9 cellular contexts compared by ENCODE assay signal in genomic region chr2:178193496-178193822, GRCh38. TPM values are rescaled to one million over a fixed set of nuclear protein-coding genes. Genes with fewer than 3 reads are reported as not detected.
DNase-seq lines count a peak whose midpoint lies in the region; TF ChIP-seq lines count a peak whose summit lies in the region.
"Had no signal": no experiment of that assay in that cellular context is flagged by ENCODE, and none has a peak within 500 bp of the region (broad histone marks: within the 10 kb centered on the region; RNA-seq: fewer than 3 reads in every experiment).

No MANE protein-coding gene starts in this region.

- no peaks in the 10 kb centered on the region for H3K9me3 ChIP-seq in muscle layer of duodenum (ENCODE audit: control insufficient read depth in 1 of 2, low read length in 2 of 2)

- peaks cover 0 to 8% of the 10 kb centered on the region in 2 donors for H3K4me1 ChIP-seq in muscle layer of duodenum (ENCODE audit: control insufficient read depth in 1 of 2, insufficient read depth in 2 of 2, low read length in 2 of 2)

- TF ChIP-seq CTCF in AG04449 (IDR thresholded peaks at IDR 0.05; ENCODE audit: insufficient read depth, low read length, missing control alignments) = no peak
- no peak for TF ChIP-seq CTCF in cardiac fibroblast (IDR thresholded peaks at IDR 0.05; ENCODE audit: low read depth, low read length)

- H3K4me3 ChIP-seq in AG04449 (ENCODE audit: low read depth, low read length) (peak overlapping the region; percentile 79), cardiac fibroblast (replicated peaks in 1 of 2; ENCODE audit: low read depth in 2 of 2, low read length in 2 of 2) (peak overlapping the region; percentile 58 to 81), muscle layer of duodenum (ENCODE audit: low read depth in 1 of 2, low read length in 2 of 2) (peak overlapping the region; percentile 66 to 88)

- H3K27ac ChIP-seq in muscle layer of duodenum (ENCODE audit: low read length) = no peak overlapping the region

- no peak for DNase-seq in AG04449 (ENCODE audit: low read depth, low spot score)
- peak; percentile 52 for DNase-seq in HuH-7 (ENCODE audit: low spot score)
- no peak for DNase-seq in cardiac fibroblast (ENCODE audit: low read depth in 2 of 2)
- no peak for DNase-seq in cerebellum (ENCODE audit: low spot score)
- no peak for DNase-seq in NOMO-1 treated with dmso at 0.1 percent for 144 hours (lab: John Stamatoyannopoulos, UW; ENCODE audit: unreplicated experiment)
- DNase-seq in NCI-H2107 treated with DMSO at 0.1 percent for 48 hours (lab: John Stamatoyannopoulos, UW; ENCODE audit: unreplicated experiment) = no peak
- DNase-seq in HEK293T (ENCODE audit: extremely low spot score) = no peak
- DNase-seq: activated CD4-positive, alpha-beta T cell treated with anti-CD3 and anti-CD28 coated beads, Interleukin-2, amount 50 U/mL, for 4 hours had no signal

- POLR2A ChIA-PET in AG04449 (lab: Yijun Ruan, JAX) (interaction anchor here (2.3 kb wide), 1 partner anchor 12 kb away, joined by 10 read pairs; no protein-coding TSS in a partner anchor), HEK293T (lab: Yijun Ruan, JAX) (interaction anchor here (1.3 kb wide), 1 partner anchor 221 kb away, joined by 4 read pairs; no protein-coding TSS in a partner anchor)

- H3K27me3 ChIP-seq in muscle layer of duodenum (ENCODE audit: low read depth, low read length) = no peaks in the 10 kb centered on the region

- CTCF ChIA-PET in AG04449 (lab: Yijun Ruan, JAX) (interaction anchor here (1.5 kb wide), 1 partner anchor 220 kb away, joined by 3 read pairs; no protein-coding TSS in a partner anchor), HEK293T (lab: Yijun Ruan, JAX) (interaction anchor here (0.6 kb wide), 1 partner anchor 64 kb away, joined by 5 read pairs; no protein-coding TSS in a partner anchor)

- H3K36me3 ChIP-seq in muscle layer of duodenum (ENCODE audit: control insufficient read depth in 1 of 2, insufficient read depth in 2 of 2, low read length in 2 of 2) = no peaks in the 10 kb centered on the region

TF ChIP-seq in HEK293T, 16 proteins besides CTCF, POLR2A, EP300 and RAD21:
- TF ChIP-seq NFRKB (IDR thresholded peaks at IDR 0.05) = no peak
- no peak for TF ChIP-seq PKNOX1 (IDR thresholded peaks at IDR 0.05)
- TF ChIP-seq CTBP1 (IDR thresholded peaks at IDR 0.05; ENCODE audit: borderline replicate concordance) = no peak
- no peak for TF ChIP-seq FOXA1 (IDR thresholded peaks at IDR 0.05)
- TF ChIP-seq L3MBTL2 (conservative IDR thresholded peaks at IDR 0.05) = no peak
- no peak for TF ChIP-seq ZNF384 (IDR thresholded peaks at IDR 0.05)
- no peak for TF ChIP-seq ELF4 (IDR thresholded peaks at IDR 0.05)
- TF ChIP-seq SUZ12 (IDR thresholded peaks at IDR 0.05) = no peak
- no peak for TF ChIP-seq SP1 (IDR thresholded peaks at IDR 0.05)
- no peak for TF ChIP-seq HDGF (IDR thresholded peaks at IDR 0.05; ENCODE audit: borderline replicate concordance)
TF ChIP-seq in HEK293T: peak in this region for 0.

RNA-seq across cellular contexts. Expression of gene OSBPL6, which starts 0.9 kb away (rescaled TPM):
- total RNA-seq in cerebellum = 15.9 TPM
